Comparison of ENCODE assay signal across 1 cellular context in the genomic region with DNA sequence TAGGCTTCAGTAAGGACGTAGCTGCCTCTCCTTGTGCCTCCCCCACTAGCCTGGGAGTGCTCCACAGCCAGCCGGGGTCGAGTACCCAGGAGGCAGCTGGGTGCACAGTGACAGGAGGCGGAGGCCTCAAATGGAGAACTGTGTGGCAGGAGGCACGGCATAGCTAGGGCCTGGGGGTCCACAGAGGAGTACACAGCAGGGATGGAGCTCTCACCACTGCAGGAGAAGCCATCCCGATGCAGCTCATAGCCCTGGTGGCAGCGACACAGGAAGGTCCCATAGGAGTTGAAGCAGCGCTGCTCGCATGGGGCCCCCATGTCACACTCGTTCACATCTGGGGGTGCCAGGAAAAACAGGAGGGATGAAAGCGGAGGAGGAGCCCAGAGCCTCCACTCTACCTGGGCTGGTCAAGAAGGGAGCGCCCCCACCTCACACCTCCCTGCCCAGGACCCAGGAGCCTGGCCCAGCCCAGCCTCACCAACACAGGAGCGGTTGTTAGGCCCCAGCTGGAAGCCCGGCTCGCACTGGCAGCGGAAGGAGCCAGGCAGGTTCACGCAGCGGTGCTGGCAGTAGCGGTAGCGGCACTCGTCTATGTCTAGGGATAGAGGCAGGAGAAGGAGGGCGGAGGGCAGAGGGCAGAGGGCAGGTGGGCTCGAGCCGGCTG.
TF ChIP-seq lines count a peak whose summit lies in the region.

No MANE protein-coding gene starts in this region.

TF ChIP-seq in HEK293, 187 proteins besides CTCF, POLR2A, EP300 and RAD21:
- TF ChIP-seq, protein P1, sequence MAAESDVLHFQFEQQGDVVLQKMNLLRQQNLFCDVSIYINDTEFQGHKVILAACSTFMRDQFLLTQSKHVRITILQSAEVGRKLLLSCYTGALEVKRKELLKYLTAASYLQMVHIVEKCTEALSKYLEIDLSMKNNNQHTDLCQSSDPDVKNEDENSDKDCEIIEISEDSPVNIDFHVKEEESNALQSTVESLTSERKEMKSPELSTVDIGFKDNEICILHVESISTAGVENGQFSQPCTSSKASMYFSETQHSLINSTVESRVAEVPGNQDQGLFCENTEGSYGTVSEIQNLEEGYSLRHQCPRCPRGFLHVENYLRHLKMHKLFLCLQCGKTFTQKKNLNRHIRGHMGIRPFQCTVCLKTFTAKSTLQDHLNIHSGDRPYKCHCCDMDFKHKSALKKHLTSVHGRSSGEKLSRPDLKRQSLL (tag by site-specific recombination; IDR thresholded peaks at IDR 0.05): no peak
- TF ChIP-seq SP7 (tag by site-specific recombination; IDR thresholded peaks at IDR 0.05): no peak
- TF ChIP-seq ZNF169 (tag by site-specific recombination; IDR thresholded peaks at IDR 0.05): no peak
- TF ChIP-seq, protein P2, sequence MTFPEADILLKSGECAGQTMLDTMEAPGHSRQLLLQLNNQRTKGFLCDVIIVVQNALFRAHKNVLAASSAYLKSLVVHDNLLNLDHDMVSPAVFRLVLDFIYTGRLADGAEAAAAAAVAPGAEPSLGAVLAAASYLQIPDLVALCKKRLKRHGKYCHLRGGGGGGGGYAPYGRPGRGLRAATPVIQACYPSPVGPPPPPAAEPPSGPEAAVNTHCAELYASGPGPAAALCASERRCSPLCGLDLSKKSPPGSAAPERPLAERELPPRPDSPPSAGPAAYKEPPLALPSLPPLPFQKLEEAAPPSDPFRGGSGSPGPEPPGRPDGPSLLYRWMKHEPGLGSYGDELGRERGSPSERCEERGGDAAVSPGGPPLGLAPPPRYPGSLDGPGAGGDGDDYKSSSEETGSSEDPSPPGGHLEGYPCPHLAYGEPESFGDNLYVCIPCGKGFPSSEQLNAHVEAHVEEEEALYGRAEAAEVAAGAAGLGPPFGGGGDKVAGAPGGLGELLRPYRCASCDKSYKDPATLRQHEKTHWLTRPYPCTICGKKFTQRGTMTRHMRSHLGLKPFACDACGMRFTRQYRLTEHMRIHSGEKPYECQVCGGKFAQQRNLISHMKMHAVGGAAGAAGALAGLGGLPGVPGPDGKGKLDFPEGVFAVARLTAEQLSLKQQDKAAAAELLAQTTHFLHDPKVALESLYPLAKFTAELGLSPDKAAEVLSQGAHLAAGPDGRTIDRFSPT (tag by site-specific recombination; IDR thresholded peaks at IDR 0.05): no peak
- TF ChIP-seq PRDM1 (tag by site-specific recombination; IDR thresholded peaks at IDR 0.05): no peak
- TF ChIP-seq ZIC2 (tag by site-specific recombination; IDR thresholded peaks at IDR 0.05): peak; percentile 55
- TF ChIP-seq, protein P3, sequence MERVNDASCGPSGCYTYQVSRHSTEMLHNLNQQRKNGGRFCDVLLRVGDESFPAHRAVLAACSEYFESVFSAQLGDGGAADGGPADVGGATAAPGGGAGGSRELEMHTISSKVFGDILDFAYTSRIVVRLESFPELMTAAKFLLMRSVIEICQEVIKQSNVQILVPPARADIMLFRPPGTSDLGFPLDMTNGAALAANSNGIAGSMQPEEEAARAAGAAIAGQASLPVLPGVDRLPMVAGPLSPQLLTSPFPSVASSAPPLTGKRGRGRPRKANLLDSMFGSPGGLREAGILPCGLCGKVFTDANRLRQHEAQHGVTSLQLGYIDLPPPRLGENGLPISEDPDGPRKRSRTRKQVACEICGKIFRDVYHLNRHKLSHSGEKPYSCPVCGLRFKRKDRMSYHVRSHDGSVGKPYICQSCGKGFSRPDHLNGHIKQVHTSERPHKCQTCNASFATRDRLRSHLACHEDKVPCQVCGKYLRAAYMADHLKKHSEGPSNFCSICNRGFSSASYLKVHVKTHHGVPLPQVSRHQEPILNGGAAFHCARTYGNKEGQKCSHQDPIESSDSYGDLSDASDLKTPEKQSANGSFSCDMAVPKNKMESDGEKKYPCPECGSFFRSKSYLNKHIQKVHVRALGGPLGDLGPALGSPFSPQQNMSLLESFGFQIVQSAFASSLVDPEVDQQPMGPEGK (tag by site-specific recombination; IDR thresholded peaks at IDR 0.05): 0 out of 2 replicates have a peak, but pooled peaks have one; percentile 19
- no peak for TF ChIP-seq ZNF747 (tag by site-specific recombination; IDR thresholded peaks at IDR 0.05)
- no peak for TF ChIP-seq ZNF76 (tag by site-specific recombination; IDR thresholded peaks at IDR 0.05; ENCODE audit: borderline replicate concordance, low read depth)
TF ChIP-seq in HEK293: peak in this region for 2.
